ENCODE assay signal across 14 cellular contexts in genomic region chr5:169626779-169627178, GRCh38. TPM values are rescaled to one million over a fixed set of nuclear protein-coding genes. Genes with fewer than 3 reads are reported as not detected.
DNase-seq lines count a peak whose midpoint lies in the region; ATAC-seq, FAIRE-seq and TF ChIP-seq lines count a peak whose summit lies in the region.
"Had no signal": no experiment of that assay in that cellular context is flagged by ENCODE, and none has a peak within 500 bp of the region (broad histone marks: within the 10 kb centered on the region; RNA-seq: fewer than 3 reads in every experiment).

No MANE protein-coding gene starts in this region.

- no peak for TF ChIP-seq RAD21 in A549 (conservative IDR thresholded peaks at IDR 0.05 in 1 of 2, IDR thresholded peaks at IDR 0.05 in 1 of 2)

- TF ChIP-seq POLR2A in A549 (IDR thresholded peaks at IDR 0.05; ENCODE audit: low read length): no peak

- peaks cover 41% of the 10 kb centered on the region for H3K4me1 ChIP-seq in A549
- H3K4me1 ChIP-seq: transverse colon had no signal

- no peak for FAIRE-seq in A549 (lab: Jason Lieb, UNC)
- FAIRE-seq: GM18507, TTC549 had no signal

- CTCF ChIA-PET in A549 (lab: Yijun Ruan, JAX): no interaction called here

- H3K4me3 ChIP-seq in A549: no peak overlapping the region
- H3K4me3 ChIP-seq: transverse colon had no signal

- no peaks in the 10 kb centered on the region; the same call in 2 of the 3 replicates for H3K9me3 ChIP-seq in A549
- H3K9me3 ChIP-seq: transverse colon had no signal

- H3K27ac ChIP-seq in A549: peak overlapping the region; percentile 5 to 59; a peak in 3 of 6 replicates
- H3K27ac ChIP-seq: transverse colon had no signal

- POLR2A ChIA-PET in A549 (lab: Yijun Ruan, JAX): no interaction called here

- TF ChIP-seq EP300 in A549 (IDR thresholded peaks at IDR 0.05): no peak

- WGBS in A549 (ENCODE audit: missing lambda C conversion rate): 47% methylated on average over 1 of the region's 1 CpG

- H3K4me2 ChIP-seq in A549: peak overlapping the region; percentile 34; the same call in 2 of the 3 replicates

- DNase-seq in A549 (ENCODE audit: low read depth in 1 of 2, low spot score in 1 of 2) (peak in 1 of 2 experiments; percentile 30), HS-5 (ENCODE audit: low read depth) (peak; percentile 88), astrocyte of the hippocampus (ENCODE audit: low read depth, low spot score) (peak; percentile 97), hepatic stellate cell (ENCODE audit: low spot score) (peak; percentile 78), NCI-H2171 (lab: John Stamatoyannopoulos, UW) (no peak)
- DNase-seq: DMS53, NCI-H1048, NCI-H510A, transverse colon had no signal

- ATAC-seq in A549: peak in 1 of 2 experiments; percentile 69; a peak in 4 of 6 replicates
- ATAC-seq in HG02623 (IDR thresholded peaks at IDR 0.05; ENCODE audit: unreplicated experiment): no peak
- ATAC-seq in HG03196 (IDR thresholded peaks at IDR 0.05; ENCODE audit: unreplicated experiment): no peak
- ATAC-seq in HG03135 (IDR thresholded peaks at IDR 0.05; ENCODE audit: unreplicated experiment): no peak

- no peak for TF ChIP-seq CTCF in A549 (IDR thresholded peaks at IDR 0.05)

TF ChIP-seq in A549, 52 proteins besides CTCF, POLR2A, EP300 and RAD21:
- no peak for TF ChIP-seq ZSCAN20 (CRISPR knock-in tag; IDR thresholded peaks at IDR 0.05)
- TF ChIP-seq FOSL2 (IDR thresholded peaks at IDR 0.05): 0 out of 2 replicates have a peak, but pooled peaks have one; percentile 37
- peak; percentile 66 for TF ChIP-seq FOSL2 (CRISPR knock-in tag; IDR thresholded peaks at IDR 0.05)
- TF ChIP-seq MAFK (IDR thresholded peaks at IDR 0.05; ENCODE audit: partially characterized antibody): peak; percentile 68
- no peak for TF ChIP-seq PBX3 (IDR thresholded peaks at IDR 0.05)

RNA-seq across cellular contexts. Expression of gene DOCK2, which starts 10.3 kb away (rescaled TPM):
- polyA plus RNA-seq in A549 (2011; rRNA removed) (1.3 and 2.1 TPM in 2 replicates), A549 (2017; fragmentation: RNase III; extraction: RNeasy Plus Mini Kit Qiagen cat#74134 plus additional on column Dnase treatment) (4.0 to 5.2 TPM (median 4.6 TPM) in 3 replicates)
- polyA plus RNA-seq in A549 (2012; cell fraction: cytosol; rRNA removed): 1.0 and 1.2 TPM in 2 replicates
- 1.4 and 2.4 TPM in 2 replicates for polyA plus RNA-seq in A549 (2012; cell fraction: nucleus; rRNA removed)
- 3.3 and 4.0 TPM in 2 replicates for polyA minus RNA-seq in A549 (2011; rRNA and poly(A)+ RNA removed)

RNA-seq across cellular contexts. Expression of gene SPDL1, which starts 43.2 kb away (rescaled TPM):
- polyA plus RNA-seq in A549 (2011; rRNA removed) (62.1 and 103 TPM in 2 replicates), A549 (2017; fragmentation: RNase III; extraction: RNeasy Plus Mini Kit Qiagen cat#74134 plus additional on column Dnase treatment) (100 to 116 TPM (median 102 TPM) in 3 replicates)
- 28.8 and 34.1 TPM in 2 replicates for polyA plus RNA-seq in A549 (2012; cell fraction: cytosol; rRNA removed)
- polyA plus RNA-seq in A549 (2012; cell fraction: nucleus; rRNA removed): 19.8 and 35.2 TPM in 2 replicates
- polyA minus RNA-seq in A549 (2011; rRNA and poly(A)+ RNA removed): 14.4 and 16.7 TPM in 2 replicates
